ENCODE assay signal across 1 cellular context in the genomic region with DNA sequence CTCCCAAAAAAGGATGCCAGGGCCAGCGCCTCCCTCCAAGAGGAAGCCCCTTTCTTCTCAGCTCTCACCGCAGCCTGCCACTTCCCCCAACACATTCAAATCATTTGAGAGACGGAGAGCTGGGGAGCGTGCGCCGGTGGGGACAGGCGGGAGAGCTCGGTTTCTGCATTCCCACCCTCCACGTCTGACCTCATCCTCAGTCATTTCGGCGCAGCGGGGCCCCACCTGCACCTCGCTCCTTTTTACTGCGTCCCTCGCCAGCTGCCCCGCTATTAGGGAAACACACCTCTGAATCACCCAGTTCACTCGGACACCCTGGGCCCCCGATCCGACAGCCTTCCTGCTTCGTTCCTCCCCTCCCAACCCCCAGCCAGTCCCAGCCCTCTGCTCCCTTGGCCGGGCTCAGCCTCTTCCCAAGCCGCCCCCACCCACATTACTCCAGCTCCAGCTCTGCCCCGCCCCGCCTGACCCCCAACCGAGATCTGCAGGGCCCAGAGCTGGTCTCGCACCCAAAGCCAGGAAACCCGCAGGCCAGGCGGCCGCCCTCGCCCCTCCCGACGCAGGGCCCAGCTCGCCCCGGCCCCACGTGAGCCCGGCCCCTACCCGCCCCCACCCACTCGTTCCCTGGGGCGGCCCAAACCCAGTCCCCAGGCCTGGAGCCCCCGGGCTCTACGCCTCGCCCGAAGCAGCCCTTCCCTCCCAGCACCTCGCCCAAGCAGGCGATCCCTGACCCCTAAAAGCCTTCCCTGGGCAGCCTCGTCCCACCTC.
A peak's percentile ranks its signal among the peaks of the same experiment; 100 is the strongest.
TF ChIP-seq lines count a peak whose summit lies in the region.

No MANE protein-coding gene starts in this region.

TF ChIP-seq in HEK293, 187 proteins besides CTCF, POLR2A, EP300 and RAD21 (continued from another document and continues in another):
- TF ChIP-seq OVOL3 (tag by site-specific recombination; IDR thresholded peaks at IDR 0.05), result no peak
- peak; percentile 68 for TF ChIP-seq ZNF335 (tag by site-specific recombination; conservative IDR thresholded peaks at IDR 0.05)
- TF ChIP-seq ZNF830 (tag by site-specific recombination; IDR thresholded peaks at IDR 0.05; ENCODE audit: low read depth), result no peak
- peak; percentile 91 for TF ChIP-seq PRDM1 (tag by site-specific recombination; IDR thresholded peaks at IDR 0.05)
- no peak for TF ChIP-seq AEBP2 (tag by site-specific recombination; IDR thresholded peaks at IDR 0.05; ENCODE audit: borderline replicate concordance)
- TF ChIP-seq SETDB1 (IDR thresholded peaks at IDR 0.05; ENCODE audit: insufficient read length, low read length), result no peak
- peak; percentile 68 for TF ChIP-seq ZXDB (tag by site-specific recombination; IDR thresholded peaks at IDR 0.05)
- TF ChIP-seq ELK4 (IDR thresholded peaks at IDR 0.05; ENCODE audit: borderline replicate concordance, low read depth, low read length), result no peak
- TF ChIP-seq, protein P1, sequence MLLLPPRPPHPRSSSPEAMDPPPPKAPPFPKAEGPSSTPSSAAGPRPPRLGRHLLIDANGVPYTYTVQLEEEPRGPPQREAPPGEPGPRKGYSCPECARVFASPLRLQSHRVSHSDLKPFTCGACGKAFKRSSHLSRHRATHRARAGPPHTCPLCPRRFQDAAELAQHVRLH (tag by site-specific recombination; IDR thresholded peaks at IDR 0.05), result no peak
- TF ChIP-seq KLF16 (tag by site-specific recombination; IDR thresholded peaks at IDR 0.05), result peak; percentile 52; the same call in 1 of the 2 replicates
- peak; percentile 96 for TF ChIP-seq ZEB2 (tag by site-specific recombination; IDR thresholded peaks at IDR 0.05)
- TF ChIP-seq ZNF549 (tag by site-specific recombination; IDR thresholded peaks at IDR 0.05), result no peak
- TF ChIP-seq YY1 (tag by site-specific recombination; IDR thresholded peaks at IDR 0.05), result no peak
- peak; percentile 90 for TF ChIP-seq KLF8 (tag by site-specific recombination; IDR thresholded peaks at IDR 0.05)
- peak; percentile 82 for TF ChIP-seq BCL11A (tag by site-specific recombination; IDR thresholded peaks at IDR 0.05; ENCODE audit: low read depth)
- TF ChIP-seq ZFP41 (tag by site-specific recombination; IDR thresholded peaks at IDR 0.05; ENCODE audit: borderline replicate concordance), result no peak
- TF ChIP-seq ZNF416 (tag by site-specific recombination; IDR thresholded peaks at IDR 0.05), result no peak
- TF ChIP-seq KLF9 (tag by site-specific recombination; IDR thresholded peaks at IDR 0.05; ENCODE audit: low read depth), result peak; percentile 58; the same call in 1 of the 2 replicates
- peak; percentile 43; the same call in 1 of the 2 replicates for TF ChIP-seq ZSCAN30 (tag by site-specific recombination; IDR thresholded peaks at IDR 0.05)
- TF ChIP-seq, protein P2, sequence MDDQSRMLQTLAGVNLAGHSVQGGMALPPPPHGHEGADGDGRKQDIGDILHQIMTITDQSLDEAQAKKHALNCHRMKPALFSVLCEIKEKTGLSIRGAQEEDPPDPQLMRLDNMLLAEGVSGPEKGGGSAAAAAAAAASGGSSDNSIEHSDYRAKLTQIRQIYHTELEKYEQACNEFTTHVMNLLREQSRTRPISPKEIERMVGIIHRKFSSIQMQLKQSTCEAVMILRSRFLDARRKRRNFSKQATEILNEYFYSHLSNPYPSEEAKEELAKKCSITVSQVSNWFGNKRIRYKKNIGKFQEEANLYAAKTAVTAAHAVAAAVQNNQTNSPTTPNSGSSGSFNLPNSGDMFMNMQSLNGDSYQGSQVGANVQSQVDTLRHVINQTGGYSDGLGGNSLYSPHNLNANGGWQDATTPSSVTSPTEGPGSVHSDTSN (CRISPR knock-in tag; IDR thresholded peaks at IDR 0.05), result no peak
- no peak for TF ChIP-seq ZNF785 (tag by site-specific recombination; IDR thresholded peaks at IDR 0.05)
- TF ChIP-seq, protein P3, sequence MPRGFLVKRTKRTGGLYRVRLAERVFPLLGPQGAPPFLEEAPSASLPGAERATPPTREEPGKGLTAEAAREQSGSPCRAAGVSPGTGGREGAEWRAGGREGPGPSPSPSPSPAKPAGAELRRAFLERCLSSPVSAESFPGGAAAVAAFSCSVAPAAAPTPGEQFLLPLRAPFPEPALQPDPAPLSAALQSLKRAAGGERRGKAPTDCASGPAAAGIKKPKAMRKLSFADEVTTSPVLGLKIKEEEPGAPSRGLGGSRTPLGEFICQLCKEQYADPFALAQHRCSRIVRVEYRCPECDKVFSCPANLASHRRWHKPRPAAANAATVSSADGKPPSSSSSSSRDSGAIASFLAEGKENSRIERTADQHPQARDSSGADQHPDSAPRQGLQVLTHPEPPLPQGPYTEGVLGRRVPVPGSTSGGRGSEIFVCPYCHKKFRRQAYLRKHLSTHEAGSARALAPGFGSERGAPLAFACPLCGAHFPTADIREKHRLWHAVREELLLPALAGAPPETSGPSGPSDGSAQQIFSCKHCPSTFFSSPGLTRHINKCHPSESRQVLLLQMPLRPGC (tag by site-specific recombination; IDR thresholded peaks at IDR 0.05), result peak; percentile 75
- peak; percentile 46; the same call in 1 of the 2 replicates for TF ChIP-seq ZNF701 (tag by site-specific recombination; IDR thresholded peaks at IDR 0.05)
- no peak for TF ChIP-seq ZNF214 (tag by site-specific recombination; IDR thresholded peaks at IDR 0.05; ENCODE audit: borderline replicate concordance)
- TF ChIP-seq, protein P4, sequence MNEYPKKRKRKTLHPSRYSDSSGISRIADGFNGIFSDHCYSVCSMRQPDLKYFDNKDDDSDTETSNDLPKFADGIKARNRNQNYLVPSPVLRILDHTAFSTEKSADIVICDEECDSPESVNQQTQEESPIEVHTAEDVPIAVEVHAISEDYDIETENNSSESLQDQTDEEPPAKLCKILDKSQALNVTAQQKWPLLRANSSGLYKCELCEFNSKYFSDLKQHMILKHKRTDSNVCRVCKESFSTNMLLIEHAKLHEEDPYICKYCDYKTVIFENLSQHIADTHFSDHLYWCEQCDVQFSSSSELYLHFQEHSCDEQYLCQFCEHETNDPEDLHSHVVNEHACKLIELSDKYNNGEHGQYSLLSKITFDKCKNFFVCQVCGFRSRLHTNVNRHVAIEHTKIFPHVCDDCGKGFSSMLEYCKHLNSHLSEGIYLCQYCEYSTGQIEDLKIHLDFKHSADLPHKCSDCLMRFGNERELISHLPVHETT (tag by site-specific recombination; IDR thresholded peaks at IDR 0.05), result peak; percentile 91
- peak; percentile 97 for TF ChIP-seq SP7 (tag by site-specific recombination; IDR thresholded peaks at IDR 0.05)
- TF ChIP-seq GLIS2 (tag by site-specific recombination; IDR thresholded peaks at IDR 0.05), result peak; percentile 93
- TF ChIP-seq, protein P5, sequence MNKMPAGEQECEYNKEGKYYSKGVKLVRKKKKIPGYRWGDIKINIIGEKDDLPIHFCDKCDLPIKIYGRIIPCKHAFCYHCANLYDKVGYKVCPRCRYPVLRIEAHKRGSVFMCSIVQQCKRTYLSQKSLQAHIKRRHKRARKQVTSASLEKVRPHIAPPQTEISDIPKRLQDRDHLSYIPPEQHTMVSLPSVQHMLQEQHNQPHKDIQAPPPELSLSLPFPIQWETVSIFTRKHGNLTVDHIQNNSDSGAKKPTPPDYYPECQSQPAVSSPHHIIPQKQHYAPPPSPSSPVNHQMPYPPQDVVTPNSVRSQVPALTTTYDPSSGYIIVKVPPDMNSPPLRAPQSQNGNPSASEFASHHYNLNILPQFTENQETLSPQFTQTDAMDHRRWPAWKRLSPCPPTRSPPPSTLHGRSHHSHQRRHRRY (tag by site-specific recombination; IDR thresholded peaks at IDR 0.05), result no peak
- no peak for TF ChIP-seq ZNF211 (tag by site-specific recombination; IDR thresholded peaks at IDR 0.05; ENCODE audit: low read depth)
- TF ChIP-seq ZBTB21 (tag by site-specific recombination; IDR thresholded peaks at IDR 0.05), result peak; percentile 83
- no peak for TF ChIP-seq ZNF354C (tag by site-specific recombination; IDR thresholded peaks at IDR 0.05; ENCODE audit: borderline replicate concordance, low read depth)
- TF ChIP-seq ZNF140 (tag by site-specific recombination; IDR thresholded peaks at IDR 0.05), result no peak
- no peak for TF ChIP-seq ZNF48 (tag by site-specific recombination; IDR thresholded peaks at IDR 0.05)
- TF ChIP-seq ZNF112 (tag by site-specific recombination; IDR thresholded peaks at IDR 0.05), result no peak
- TF ChIP-seq ZNF513 (tag by site-specific recombination; IDR thresholded peaks at IDR 0.05), result no peak
- TF ChIP-seq ZNF747 (tag by site-specific recombination; IDR thresholded peaks at IDR 0.05), result no peak
- TF ChIP-seq KLF7 (tag by site-specific recombination; IDR thresholded peaks at IDR 0.05; ENCODE audit: borderline replicate concordance), result peak; percentile 24; the same call in 1 of the 2 replicates
- TF ChIP-seq ZNF37A (tag by site-specific recombination; IDR thresholded peaks at IDR 0.05), result no peak
- no peak for TF ChIP-seq ZNF146 (tag by site-specific recombination; IDR thresholded peaks at IDR 0.05)
- TF ChIP-seq ZFP69B (tag by site-specific recombination; IDR thresholded peaks at IDR 0.05), result peak; percentile 99
- TF ChIP-seq ZNF133 (tag by site-specific recombination; IDR thresholded peaks at IDR 0.05), result no peak
- TF ChIP-seq ZNF843 (tag by site-specific recombination; IDR thresholded peaks at IDR 0.05), result peak; percentile 70
- TF ChIP-seq ZNF221 (tag by site-specific recombination; IDR thresholded peaks at IDR 0.05; ENCODE audit: borderline replicate concordance), result no peak
- TF ChIP-seq ZNF585B (tag by site-specific recombination; IDR thresholded peaks at IDR 0.05), result no peak
- TF ChIP-seq ZNF518A (tag by site-specific recombination; conservative IDR thresholded peaks at IDR 0.05; ENCODE audit: low read depth), result 0 out of 2 replicates have a peak, but pooled peaks have one; percentile 24
- TF ChIP-seq ZNF610 (tag by site-specific recombination; IDR thresholded peaks at IDR 0.05; ENCODE audit: borderline replicate concordance), result 0 out of 2 replicates have a peak, but pooled peaks have one; percentile 54
- TF ChIP-seq ZNF654 (tag by site-specific recombination; IDR thresholded peaks at IDR 0.05; ENCODE audit: low read depth), result no peak
- no peak for TF ChIP-seq ZNF548 (tag by site-specific recombination; IDR thresholded peaks at IDR 0.05)
